12 cellular contexts compared by ENCODE assay signal in the genomic region with DNA sequence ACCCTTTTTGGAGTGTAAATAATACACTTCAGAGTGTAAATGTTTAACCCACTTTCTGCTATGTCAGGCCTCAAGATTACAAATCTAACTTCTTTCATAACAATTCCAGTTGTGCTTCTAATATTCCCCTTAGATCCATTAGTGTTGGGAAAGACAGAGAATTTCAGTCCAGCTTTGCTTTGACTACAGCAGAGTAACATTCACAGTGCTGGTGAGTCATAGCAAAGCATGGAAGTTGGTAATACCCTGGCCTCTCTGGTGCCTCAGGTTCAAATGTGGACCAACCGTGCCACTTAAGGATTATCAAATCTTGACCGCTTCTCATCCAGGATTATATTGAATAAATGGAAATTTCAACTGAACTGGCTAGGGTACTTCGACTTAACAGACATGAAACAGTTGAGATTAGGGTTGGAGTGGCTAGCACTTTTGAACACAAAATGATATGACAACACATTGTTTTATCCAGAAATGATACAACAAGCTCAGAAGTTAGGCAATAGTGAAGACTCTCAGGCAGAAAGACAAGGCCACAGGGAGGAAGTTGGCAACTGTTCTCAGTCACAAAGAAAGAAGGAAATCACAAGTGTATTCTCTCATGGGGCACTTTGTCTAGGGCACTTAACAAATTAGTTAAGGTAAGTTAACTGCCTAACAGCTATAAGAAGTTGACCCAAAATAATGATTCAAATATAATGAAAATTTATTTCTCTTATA. TPM values are rescaled to one million over a fixed set of nuclear protein-coding genes. Genes with fewer than 3 reads are reported as not detected.
DNase-seq lines count a peak whose midpoint lies in the region; ATAC-seq, FAIRE-seq and TF ChIP-seq lines count a peak whose summit lies in the region.
"Had no signal": no experiment of that assay in that cellular context is flagged by ENCODE, and none has a peak within 500 bp of the region (broad histone marks: within the 10 kb centered on the region; RNA-seq: fewer than 3 reads in every experiment).

No MANE protein-coding gene starts in this region.

- no peaks in the 10 kb centered on the region for H3K36me3 Mint-ChIP-seq in activated CD4-positive, alpha-beta memory T cell treated with anti-CD3 and anti-CD28 coated beads for 36 hours

- H3K4me1 ChIP-seq in upper lobe of right lung, result no peaks in the 10 kb centered on the region
- H3K4me1 ChIP-seq: SJSA1 had no signal

- H3K9me3 ChIP-seq in upper lobe of right lung, result no peaks in the 10 kb centered on the region

- no peaks in the 10 kb centered on the region for H3K27me3 Mint-ChIP-seq in activated CD4-positive, alpha-beta memory T cell treated with anti-CD3 and anti-CD28 coated beads for 36 hours
- H3K27me3 Mint-ChIP-seq: B cell had no signal

- POLR2A ChIA-PET in activated CD4-positive, alpha-beta memory T cell treated with anti-CD3 and anti-CD28 coated beads for 36 hours (lab: Charles Lee), result no interaction called here

- CTCF ChIA-PET in activated CD4-positive, alpha-beta memory T cell treated with anti-CD3 and anti-CD28 coated beads for 36 hours (lab: Charles Lee), result no interaction called here

- H3K4me1 Mint-ChIP-seq in activated CD4-positive, alpha-beta memory T cell treated with anti-CD3 and anti-CD28 coated beads for 36 hours (ENCODE audit: low read depth), result peaks cover 2% of the 10 kb centered on the region

- ATAC-seq in left cardiac atrium (peak; percentile 51 to 91), left ventricle myocardium superior (no peak), SK-N-SH treated with all-trans-retinoic acid at 6 μM for 48 hours (peak; percentile 88), upper lobe of right lung (peak; percentile 85)

- no peaks in the 10 kb centered on the region for H3K27me3 ChIP-seq in upper lobe of right lung
- H3K27me3 ChIP-seq: SJSA1 had no signal

- no peak overlapping the region for H3K4me3 Mint-ChIP-seq in activated CD4-positive, alpha-beta memory T cell treated with anti-CD3 and anti-CD28 coated beads for 36 hours
- H3K4me3 Mint-ChIP-seq: B cell had no signal

- intact Hi-C loops in left cardiac atrium (cut with DNase I) (no loop called here), left ventricle myocardium superior (cut with micrococcal nuclease) (no loop called here), upper lobe of right lung (cut with DNase I) (no loop called here)
- intact Hi-C loops in activated CD4-positive, alpha-beta memory T cell treated with anti-CD3 and anti-CD28 coated beads for 36 hours (cut with micrococcal nuclease), result no loop called here

- no peak overlapping the region for H3K27ac Mint-ChIP-seq in activated CD4-positive, alpha-beta memory T cell treated with anti-CD3 and anti-CD28 coated beads for 36 hours
- H3K27ac Mint-ChIP-seq: B cell had no signal

- no peaks in the 10 kb centered on the region for H3K36me3 ChIP-seq in upper lobe of right lung
- H3K36me3 ChIP-seq: SJSA1 had no signal

- no peak for FAIRE-seq in HTR-8/SVneo (lab: Jason Lieb, UNC)

- no peaks in the 10 kb centered on the region for H3K9me3 Mint-ChIP-seq in activated CD4-positive, alpha-beta memory T cell treated with anti-CD3 and anti-CD28 coated beads for 36 hours

- H3K27ac ChIP-seq in upper lobe of right lung, result peak overlapping the region; percentile 48
- H3K27ac ChIP-seq: KMS-11, SJSA1 had no signal

- DNase-seq in left cardiac atrium (no peak), left ventricle myocardium superior (no peak), globus pallidus (ENCODE audit: low spot score) (peak; percentile 16), upper lobe of right lung (no peak), HTR-8/SVneo (ENCODE audit: insufficient read length, low spot score) (no peak), foreskin melanocyte (no peak)
- no peak for DNase-seq in activated CD4-positive, alpha-beta memory T cell treated with anti-CD3 and anti-CD28 coated beads for 36 hours
- DNase-seq: midbrain had no signal

- no peak for TF ChIP-seq CTCF in upper lobe of right lung (IDR thresholded peaks at IDR 0.05)

- no peak overlapping the region for H3K4me3 ChIP-seq in upper lobe of right lung
- H3K4me3 ChIP-seq: SJSA1 had no signal

TF ChIP-seq in SK-N-SH treated with all-trans-retinoic acid at 6 μM for 48 hours, 23 proteins besides CTCF, POLR2A, EP300 and RAD21 (continues in another document):
- no peak for TF ChIP-seq RARB (CRISPR knock-in tag; IDR thresholded peaks at IDR 0.05)
- TF ChIP-seq, protein P1, sequence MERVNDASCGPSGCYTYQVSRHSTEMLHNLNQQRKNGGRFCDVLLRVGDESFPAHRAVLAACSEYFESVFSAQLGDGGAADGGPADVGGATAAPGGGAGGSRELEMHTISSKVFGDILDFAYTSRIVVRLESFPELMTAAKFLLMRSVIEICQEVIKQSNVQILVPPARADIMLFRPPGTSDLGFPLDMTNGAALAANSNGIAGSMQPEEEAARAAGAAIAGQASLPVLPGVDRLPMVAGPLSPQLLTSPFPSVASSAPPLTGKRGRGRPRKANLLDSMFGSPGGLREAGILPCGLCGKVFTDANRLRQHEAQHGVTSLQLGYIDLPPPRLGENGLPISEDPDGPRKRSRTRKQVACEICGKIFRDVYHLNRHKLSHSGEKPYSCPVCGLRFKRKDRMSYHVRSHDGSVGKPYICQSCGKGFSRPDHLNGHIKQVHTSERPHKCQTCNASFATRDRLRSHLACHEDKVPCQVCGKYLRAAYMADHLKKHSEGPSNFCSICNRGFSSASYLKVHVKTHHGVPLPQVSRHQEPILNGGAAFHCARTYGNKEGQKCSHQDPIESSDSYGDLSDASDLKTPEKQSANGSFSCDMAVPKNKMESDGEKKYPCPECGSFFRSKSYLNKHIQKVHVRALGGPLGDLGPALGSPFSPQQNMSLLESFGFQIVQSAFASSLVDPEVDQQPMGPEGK (CRISPR knock-in tag; IDR thresholded peaks at IDR 0.05; ENCODE audit: borderline replicate concordance), result no peak
- TF ChIP-seq ZNF565 (CRISPR knock-in tag; conservative IDR thresholded peaks at IDR 0.05; ENCODE audit: low read depth), result no peak
- TF ChIP-seq, protein P2, sequence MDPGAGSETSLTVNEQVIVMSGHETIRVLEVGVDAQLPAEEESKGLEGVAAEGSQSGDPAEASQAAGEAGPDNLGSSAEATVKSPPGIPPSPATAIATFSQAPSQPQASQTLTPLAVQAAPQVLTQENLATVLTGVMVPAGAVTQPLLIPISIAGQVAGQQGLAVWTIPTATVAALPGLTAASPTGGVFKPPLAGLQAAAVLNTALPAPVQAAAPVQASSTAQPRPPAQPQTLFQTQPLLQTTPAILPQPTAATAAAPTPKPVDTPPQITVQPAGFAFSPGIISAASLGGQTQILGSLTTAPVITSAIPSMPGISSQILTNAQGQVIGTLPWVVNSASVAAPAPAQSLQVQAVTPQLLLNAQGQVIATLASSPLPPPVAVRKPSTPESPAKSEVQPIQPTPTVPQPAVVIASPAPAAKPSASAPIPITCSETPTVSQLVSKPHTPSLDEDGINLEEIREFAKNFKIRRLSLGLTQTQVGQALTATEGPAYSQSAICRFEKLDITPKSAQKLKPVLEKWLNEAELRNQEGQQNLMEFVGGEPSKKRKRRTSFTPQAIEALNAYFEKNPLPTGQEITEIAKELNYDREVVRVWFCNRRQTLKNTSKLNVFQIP (CRISPR knock-in tag; IDR thresholded peaks at IDR 0.05; ENCODE audit: borderline replicate concordance, low read depth), result no peak
- no peak for TF ChIP-seq GLIS3 (CRISPR knock-in tag; IDR thresholded peaks at IDR 0.05)
- TF ChIP-seq OSR1 (CRISPR knock-in tag; IDR thresholded peaks at IDR 0.05), result no peak
- no peak for TF ChIP-seq BACH2 (CRISPR knock-in tag; IDR thresholded peaks at IDR 0.05; ENCODE audit: borderline replicate concordance)
- TF ChIP-seq TOX (CRISPR knock-in tag; IDR thresholded peaks at IDR 0.05; ENCODE audit: borderline replicate concordance), result no peak
- TF ChIP-seq, protein P3, sequence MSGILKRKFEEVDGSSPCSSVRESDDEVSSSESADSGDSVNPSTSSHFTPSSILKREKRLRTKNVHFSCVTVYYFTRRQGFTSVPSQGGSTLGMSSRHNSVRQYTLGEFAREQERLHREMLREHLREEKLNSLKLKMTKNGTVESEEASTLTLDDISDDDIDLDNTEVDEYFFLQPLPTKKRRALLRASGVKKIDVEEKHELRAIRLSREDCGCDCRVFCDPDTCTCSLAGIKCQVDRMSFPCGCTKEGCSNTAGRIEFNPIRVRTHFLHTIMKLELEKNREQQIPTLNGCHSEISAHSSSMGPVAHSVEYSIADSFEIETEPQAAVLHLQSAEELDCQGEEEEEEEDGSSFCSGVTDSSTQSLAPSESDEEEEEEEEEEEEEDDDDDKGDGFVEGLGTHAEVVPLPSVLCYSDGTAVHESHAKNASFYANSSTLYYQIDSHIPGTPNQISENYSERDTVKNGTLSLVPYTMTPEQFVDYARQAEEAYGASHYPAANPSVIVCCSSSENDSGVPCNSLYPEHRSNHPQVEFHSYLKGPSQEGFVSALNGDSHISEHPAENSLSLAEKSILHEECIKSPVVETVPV (CRISPR knock-in tag; IDR thresholded peaks at IDR 0.05), result no peak
- no peak for TF ChIP-seq ESRRG (CRISPR knock-in tag; IDR thresholded peaks at IDR 0.05)
- TF ChIP-seq, protein P4, sequence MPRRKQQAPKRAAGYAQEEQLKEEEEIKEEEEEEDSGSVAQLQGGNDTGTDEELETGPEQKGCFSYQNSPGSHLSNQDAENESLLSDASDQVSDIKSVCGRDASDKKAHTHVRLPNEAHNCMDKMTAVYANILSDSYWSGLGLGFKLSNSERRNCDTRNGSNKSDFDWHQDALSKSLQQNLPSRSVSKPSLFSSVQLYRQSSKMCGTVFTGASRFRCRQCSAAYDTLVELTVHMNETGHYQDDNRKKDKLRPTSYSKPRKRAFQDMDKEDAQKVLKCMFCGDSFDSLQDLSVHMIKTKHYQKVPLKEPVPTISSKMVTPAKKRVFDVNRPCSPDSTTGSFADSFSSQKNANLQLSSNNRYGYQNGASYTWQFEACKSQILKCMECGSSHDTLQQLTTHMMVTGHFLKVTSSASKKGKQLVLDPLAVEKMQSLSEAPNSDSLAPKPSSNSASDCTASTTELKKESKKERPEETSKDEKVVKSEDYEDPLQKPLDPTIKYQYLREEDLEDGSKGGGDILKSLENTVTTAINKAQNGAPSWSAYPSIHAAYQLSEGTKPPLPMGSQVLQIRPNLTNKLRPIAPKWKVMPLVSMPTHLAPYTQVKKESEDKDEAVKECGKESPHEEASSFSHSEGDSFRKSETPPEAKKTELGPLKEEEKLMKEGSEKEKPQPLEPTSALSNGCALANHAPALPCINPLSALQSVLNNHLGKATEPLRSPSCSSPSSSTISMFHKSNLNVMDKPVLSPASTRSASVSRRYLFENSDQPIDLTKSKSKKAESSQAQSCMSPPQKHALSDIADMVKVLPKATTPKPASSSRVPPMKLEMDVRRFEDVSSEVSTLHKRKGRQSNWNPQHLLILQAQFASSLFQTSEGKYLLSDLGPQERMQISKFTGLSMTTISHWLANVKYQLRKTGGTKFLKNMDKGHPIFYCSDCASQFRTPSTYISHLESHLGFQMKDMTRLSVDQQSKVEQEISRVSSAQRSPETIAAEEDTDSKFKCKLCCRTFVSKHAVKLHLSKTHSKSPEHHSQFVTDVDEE (CRISPR knock-in tag; IDR thresholded peaks at IDR 0.05), result no peak

RNA-seq across cellular contexts. Expression of a gene that starts 24.4 kb away (rescaled TPM):
- total RNA-seq in left cardiac atrium, result 10 to 100 TPM; 17.6 to 19.8 TPM
- 20.6 TPM for total RNA-seq in left ventricle myocardium superior
- 28.5 TPM for total RNA-seq in upper lobe of right lung
- 10 to 100 TPM; 25.1 to 25.4 TPM for total RNA-seq in activated CD4-positive, alpha-beta memory T cell treated with anti-CD3 and anti-CD28 coated beads for 36 hours
